Comparison of ENCODE assay signal across 14 cellular contexts in genomic region chr13:33015275-33015674, GRCh38. TPM values are rescaled to one million over a fixed set of nuclear protein-coding genes. Genes with fewer than 3 reads are reported as not detected.
A peak's percentile ranks its signal among the peaks of the same experiment; 100 is the strongest.
DNase-seq lines count a peak whose midpoint lies in the region; ATAC-seq, FAIRE-seq and TF ChIP-seq lines count a peak whose summit lies in the region.
"Had no signal": no experiment of that assay in that cellular context is flagged by ENCODE, and none has a peak within 500 bp of the region (broad histone marks: within the 10 kb centered on the region; RNA-seq: fewer than 3 reads in every experiment).

No MANE protein-coding gene starts in this region.

- H3K4me1 ChIP-seq in kidney (ENCODE audit: control insufficient read depth in 1 of 2, insufficient read depth in 1 of 2, low read depth in 1 of 2, low read length in 2 of 2) (peaks cover 4 to 6% of the 10 kb centered on the region in 2 donors), stomach smooth muscle (ENCODE audit: control insufficient read depth, insufficient read depth, low read length) (peaks cover 13% of the 10 kb centered on the region)
- H3K4me1 ChIP-seq: A549 had no signal

- peak overlapping the region; percentile 43 to 86 for H3K27ac ChIP-seq in kidney (ENCODE audit: low read depth in 2 of 2, low read length in 2 of 2)
- peak overlapping the region; percentile 24 for H3K27ac ChIP-seq in stomach smooth muscle (ENCODE audit: low read length)

- H3K36me3 ChIP-seq in kidney (ENCODE audit: control insufficient read depth in 1 of 2, insufficient read depth in 2 of 2, low read length in 2 of 2) = peaks cover 0 to 2% of the 10 kb centered on the region in 2 donors
- H3K36me3 ChIP-seq in stomach smooth muscle (ENCODE audit: control insufficient read depth in 2 of 2, insufficient read depth in 2 of 2, low read length in 2 of 2) = no peaks in the 10 kb centered on the region

- H3K27me3 ChIP-seq in stomach smooth muscle (ENCODE audit: control insufficient read depth in 1 of 2, insufficient read depth in 2 of 2, low read length in 2 of 2) = no peaks in the 10 kb centered on the region

- H3K9me3 ChIP-seq in kidney (ENCODE audit: control insufficient read depth in 1 of 2, low read length in 2 of 2) (no peaks in the 10 kb centered on the region), stomach smooth muscle (ENCODE audit: control insufficient read depth in 2 of 2, low read length in 2 of 2) (no peaks in the 10 kb centered on the region)
- H3K9me3 ChIP-seq: A549 had no signal

- H3K27ac Mint-ChIP-seq in activated CD8-positive, alpha-beta memory T cell treated with anti-CD3 and anti-CD28 coated beads, Interleukin-2, amount 10 ng/mL, durations not matched to agents 7 days and 5 days = no peak overlapping the region
- no peak overlapping the region for H3K27ac Mint-ChIP-seq in activated T-helper 17 cell treated with anti-CD3 and anti-CD28 coated beads, Interleukin-2, amount 50 U/mL, for 72 hours

- H3K4me3 ChIP-seq in kidney (ENCODE audit: low read length in 2 of 2) (peak overlapping the region; percentile 58 to 68), stomach smooth muscle (ENCODE audit: low read length in 2 of 2) (peak overlapping the region in 1 of 2 donors; percentile 52)

- H3K36me3 Mint-ChIP-seq in activated CD8-positive, alpha-beta memory T cell treated with anti-CD3 and anti-CD28 coated beads, Interleukin-2, amount 10 ng/mL, durations not matched to agents 7 days and 5 days = peaks cover 1% of the 10 kb centered on the region
- no peaks in the 10 kb centered on the region for H3K36me3 Mint-ChIP-seq in activated T-helper 17 cell treated with anti-CD3 and anti-CD28 coated beads, Interleukin-2, amount 50 U/mL, for 72 hours (ENCODE audit: low read depth)

- no peak for DNase-seq in activated CD8-positive, alpha-beta memory T cell treated with anti-CD3 and anti-CD28 coated beads, Interleukin-2, amount 10 ng/mL, durations not matched to agents 7 days and 5 days
- DNase-seq in activated CD8-positive, alpha-beta memory T cell treated with anti-CD3 and anti-CD28 coated beads, Interleukin-2, amount 50 U/mL, for 4 hours = no peak
- DNase-seq in kidney = no peak
- no peak for DNase-seq in NCI-H2029 treated with DMSO at 0.1 percent for 48 hours (lab: John Stamatoyannopoulos, UW)
- no peak for DNase-seq in HTR-8/SVneo (ENCODE audit: insufficient read length, low spot score)
- DNase-seq: activated CD4-positive, CD25-positive, alpha-beta regulatory T cell; NCI-H1694 had no signal

- intact Hi-C loops in kidney (cut with DNase I) = no loop called here

- H3K4me1 Mint-ChIP-seq in activated CD8-positive, alpha-beta memory T cell treated with anti-CD3 and anti-CD28 coated beads, Interleukin-2, amount 10 ng/mL, durations not matched to agents 7 days and 5 days = peaks cover 13% of the 10 kb centered on the region
- H3K4me1 Mint-ChIP-seq in activated T-helper 17 cell treated with anti-CD3 and anti-CD28 coated beads, Interleukin-2, amount 50 U/mL, for 72 hours = peaks cover 5% of the 10 kb centered on the region

- no peaks in the 10 kb centered on the region for H3K9me3 Mint-ChIP-seq in activated CD8-positive, alpha-beta memory T cell treated with anti-CD3 and anti-CD28 coated beads, Interleukin-2, amount 10 ng/mL, durations not matched to agents 7 days and 5 days (ENCODE audit: low read depth)
- no peaks in the 10 kb centered on the region for H3K9me3 Mint-ChIP-seq in activated T-helper 17 cell treated with anti-CD3 and anti-CD28 coated beads, Interleukin-2, amount 50 U/mL, for 72 hours

- CTCF ChIA-PET in activated CD8-positive, alpha-beta memory T cell treated with anti-CD3 and anti-CD28 coated beads, Interleukin-2, amount 10 ng/mL, durations not matched to agents 7 days and 5 days (lab: Charles Lee) = interaction anchor here (0.7 kb wide), 1 partner anchor 255 kb away, joined by 3 read pairs; no protein-coding TSS in a partner anchor

- no peak for TF ChIP-seq CTCF in kidney (IDR thresholded peaks at IDR 0.05; ENCODE audit: borderline replicate concordance, extremely low read depth, insufficient read depth)

- no peak for ATAC-seq in activated CD8-positive, alpha-beta memory T cell treated with anti-CD3 and anti-CD28 coated beads, Interleukin-2, amount 10 ng/mL, durations not matched to agents 7 days and 5 days
- ATAC-seq in activated T-helper 17 cell treated with anti-CD3 and anti-CD28 coated beads, Interleukin-2, amount 50 U/mL, for 72 hours (replicated peaks) = no peak
- no peak for ATAC-seq in HG03457 (IDR thresholded peaks at IDR 0.05; ENCODE audit: unreplicated experiment)
- ATAC-seq: A549, Panc1 had no signal

- H3K4me3 Mint-ChIP-seq in activated CD8-positive, alpha-beta memory T cell treated with anti-CD3 and anti-CD28 coated beads, Interleukin-2, amount 10 ng/mL, durations not matched to agents 7 days and 5 days = peak overlapping the region; percentile 60
- H3K4me3 Mint-ChIP-seq in activated T-helper 17 cell treated with anti-CD3 and anti-CD28 coated beads, Interleukin-2, amount 50 U/mL, for 72 hours = peak overlapping the region; percentile 57

- H3K9ac ChIP-seq in kidney (ENCODE audit: low read length in 2 of 2) = peak overlapping the region; percentile 41 to 77
- H3K9ac ChIP-seq in stomach smooth muscle (ENCODE audit: low read length in 2 of 2) = no peak overlapping the region

- H3K27me3 Mint-ChIP-seq in activated CD8-positive, alpha-beta memory T cell treated with anti-CD3 and anti-CD28 coated beads, Interleukin-2, amount 10 ng/mL, durations not matched to agents 7 days and 5 days = peaks cover 78% of the 10 kb centered on the region
- peaks cover 65% of the 10 kb centered on the region for H3K27me3 Mint-ChIP-seq in activated T-helper 17 cell treated with anti-CD3 and anti-CD28 coated beads, Interleukin-2, amount 50 U/mL, for 72 hours

- FAIRE-seq in kidney (lab: Jason Lieb, UNC) (no peak), HTR-8/SVneo (lab: Jason Lieb, UNC) (no peak)
- FAIRE-seq: A549 had no signal

RNA-seq across cellular contexts. Expression of gene KL, which starts 0.9 kb away (rescaled TPM):
- under 1 TPM in 1 of 2 experiments, not detected in 1; 0.23 TPM for total RNA-seq in activated CD8-positive, alpha-beta memory T cell treated with anti-CD3 and anti-CD28 coated beads, Interleukin-2, amount 10 ng/mL, durations not matched to agents 7 days and 5 days
- under 1 TPM in 1 of 2 donors, not detected in 1; 0.08 TPM for total RNA-seq in activated T-helper 17 cell treated with anti-CD3 and anti-CD28 coated beads, Interleukin-2, amount 50 U/mL, for 72 hours
- total RNA-seq in kidney = 12.5 TPM
- polyA plus RNA-seq in kidney (ENCODE audit: insufficient read depth, low read depth, low replicate concordance) = 47.4 TPM
- total RNA-seq: Daoy had no signal
- polyA plus RNA-seq: fibroblast of lung had no signal

Comparison
In these comparisons a context has a peak if more than half of its experiments do, and no peak if none do; other contexts are left out.
1. H3K9ac ChIP-seq: peak in kidney (2 of 2); none in stomach smooth muscle (0 of 2).
2. RNA of gene KL, which starts 0.9 kb away (total RNA-seq): 12.5 TPM in kidney (single experiment); 0.23 TPM in activated CD8-positive, alpha-beta memory T cell treated with anti-CD3 and anti-CD28 coated beads, Interleukin-2, amount 10 ng/mL, durations not matched to agents 7 days and 5 days and 0.08 TPM in activated T-helper 17 cell treated with anti-CD3 and anti-CD28 coated beads, Interleukin-2, amount 50 U/mL, for 72 hours; every median in the first group is over 10 times any median in the second.